Comparison of ENCODE assay signal across 1 cellular context in the genomic region with DNA sequence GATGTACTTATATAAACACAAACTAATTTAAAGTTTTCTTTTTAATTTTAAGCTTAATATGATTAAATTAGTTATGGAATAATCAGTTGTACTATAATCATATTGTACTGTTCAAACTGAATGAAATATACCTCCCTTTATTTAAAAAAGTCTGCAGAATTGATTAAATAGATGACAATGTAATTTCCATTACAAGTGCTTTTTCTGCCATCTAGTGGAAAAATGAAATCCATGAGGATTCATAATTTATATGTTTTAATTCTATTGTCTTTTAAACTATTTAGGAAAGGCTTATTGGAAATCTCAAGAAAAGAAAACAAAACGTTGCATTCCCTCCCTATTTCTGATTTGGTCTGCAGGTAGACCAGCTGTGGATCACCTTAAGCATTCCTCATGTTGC.
TF ChIP-seq lines count a peak whose summit lies in the region.

No MANE protein-coding gene starts in this region.

TF ChIP-seq in A549, 52 proteins besides CTCF, POLR2A, EP300 and RAD21 (continued from another document):
- TF ChIP-seq, protein P1, sequence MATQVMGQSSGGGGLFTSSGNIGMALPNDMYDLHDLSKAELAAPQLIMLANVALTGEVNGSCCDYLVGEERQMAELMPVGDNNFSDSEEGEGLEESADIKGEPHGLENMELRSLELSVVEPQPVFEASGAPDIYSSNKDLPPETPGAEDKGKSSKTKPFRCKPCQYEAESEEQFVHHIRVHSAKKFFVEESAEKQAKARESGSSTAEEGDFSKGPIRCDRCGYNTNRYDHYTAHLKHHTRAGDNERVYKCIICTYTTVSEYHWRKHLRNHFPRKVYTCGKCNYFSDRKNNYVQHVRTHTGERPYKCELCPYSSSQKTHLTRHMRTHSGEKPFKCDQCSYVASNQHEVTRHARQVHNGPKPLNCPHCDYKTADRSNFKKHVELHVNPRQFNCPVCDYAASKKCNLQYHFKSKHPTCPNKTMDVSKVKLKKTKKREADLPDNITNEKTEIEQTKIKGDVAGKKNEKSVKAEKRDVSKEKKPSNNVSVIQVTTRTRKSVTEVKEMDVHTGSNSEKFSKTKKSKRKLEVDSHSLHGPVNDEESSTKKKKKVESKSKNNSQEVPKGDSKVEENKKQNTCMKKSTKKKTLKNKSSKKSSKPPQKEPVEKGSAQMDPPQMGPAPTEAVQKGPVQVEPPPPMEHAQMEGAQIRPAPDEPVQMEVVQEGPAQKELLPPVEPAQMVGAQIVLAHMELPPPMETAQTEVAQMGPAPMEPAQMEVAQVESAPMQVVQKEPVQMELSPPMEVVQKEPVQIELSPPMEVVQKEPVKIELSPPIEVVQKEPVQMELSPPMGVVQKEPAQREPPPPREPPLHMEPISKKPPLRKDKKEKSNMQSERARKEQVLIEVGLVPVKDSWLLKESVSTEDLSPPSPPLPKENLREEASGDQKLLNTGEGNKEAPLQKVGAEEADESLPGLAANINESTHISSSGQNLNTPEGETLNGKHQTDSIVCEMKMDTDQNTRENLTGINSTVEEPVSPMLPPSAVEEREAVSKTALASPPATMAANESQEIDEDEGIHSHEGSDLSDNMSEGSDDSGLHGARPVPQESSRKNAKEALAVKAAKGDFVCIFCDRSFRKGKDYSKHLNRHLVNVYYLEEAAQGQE (IDR thresholded peaks at IDR 0.05): no peak
- TF ChIP-seq SMC3 (IDR thresholded peaks at IDR 0.05) (peak; percentile 28; the same call in 1 of the 3 replicates), EHF (CRISPR knock-in tag; IDR thresholded peaks at IDR 0.05) (no peak), CBX2 (IDR thresholded peaks at IDR 0.05; ENCODE audit: borderline replicate concordance, low read depth) (no peak)
